16 cellular contexts compared by ENCODE assay signal in genomic region chr13:34833562-34834182, GRCh38.
DNase-seq lines count a peak whose midpoint lies in the region; ATAC-seq, FAIRE-seq and TF ChIP-seq lines count a peak whose summit lies in the region.
"Had no signal": no experiment of that assay in that cellular context is flagged by ENCODE, and none has a peak within 500 bp of the region (broad histone marks: within the 10 kb centered on the region; RNA-seq: fewer than 3 reads in every experiment).

No MANE protein-coding gene starts in this region.

- peak; percentile 33 for ATAC-seq in activated CD4-positive, alpha-beta T cell treated with anti-CD3 and anti-CD28 coated beads for 36 hours
- no peak for ATAC-seq in GM18498 (IDR thresholded peaks at IDR 0.05; ENCODE audit: unreplicated experiment)
- ATAC-seq: naive thymus-derived CD4-positive, alpha-beta T cell had no signal

- CTCF ChIA-PET in activated CD4-positive, alpha-beta T cell treated with anti-CD3 and anti-CD28 coated beads for 36 hours (lab: Charles Lee), result no interaction called here

- peaks cover 8% of the 10 kb centered on the region for H3K27me3 Mint-ChIP-seq in activated CD4-positive, alpha-beta T cell treated with anti-CD3 and anti-CD28 coated beads for 36 hours

- no peak overlapping the region for H3K27ac ChIP-seq in Karpas-422 (ENCODE audit: low read length)

- H3K9me3 ChIP-seq in Karpas-422 (ENCODE audit: low read length), result no peaks in the 10 kb centered on the region

- H3K4me3 Mint-ChIP-seq in activated CD4-positive, alpha-beta T cell treated with anti-CD3 and anti-CD28 coated beads for 36 hours, result no peak overlapping the region
- H3K4me3 Mint-ChIP-seq: naive thymus-derived CD4-positive, alpha-beta T cell had no signal

- no peak for FAIRE-seq in GM19239 (lab: Jason Lieb, UNC)
- FAIRE-seq: kidney had no signal

- H4K20me1 ChIP-seq in Karpas-422 (ENCODE audit: insufficient read depth, low read depth, low read length), result no peaks in the 10 kb centered on the region

- H3K9me3 Mint-ChIP-seq in activated CD4-positive, alpha-beta T cell treated with anti-CD3 and anti-CD28 coated beads for 36 hours (ENCODE audit: low read depth), result peaks cover 2% of the 10 kb centered on the region

- H3K4me1 ChIP-seq in Karpas-422 (ENCODE audit: low read length), result no peaks in the 10 kb centered on the region

- H3K4me1 Mint-ChIP-seq in activated CD4-positive, alpha-beta T cell treated with anti-CD3 and anti-CD28 coated beads for 36 hours, result no peaks in the 10 kb centered on the region
- H3K4me1 Mint-ChIP-seq: naive thymus-derived CD4-positive, alpha-beta T cell had no signal

- no peak overlapping the region for H3K9ac ChIP-seq in Karpas-422 (ENCODE audit: low read length)

- no peaks in the 10 kb centered on the region for H3K27me3 ChIP-seq in Karpas-422 (ENCODE audit: low read length)

- H3K27ac Mint-ChIP-seq in activated CD4-positive, alpha-beta T cell treated with anti-CD3 and anti-CD28 coated beads for 36 hours, result no peak overlapping the region
- H3K27ac Mint-ChIP-seq: naive thymus-derived CD4-positive, alpha-beta T cell had no signal

- H3K36me3 Mint-ChIP-seq in activated CD4-positive, alpha-beta T cell treated with anti-CD3 and anti-CD28 coated beads for 36 hours (ENCODE audit: low read depth), result no peaks in the 10 kb centered on the region
- H3K36me3 Mint-ChIP-seq: naive thymus-derived CD4-positive, alpha-beta T cell had no signal

- peak; percentile 16 for TF ChIP-seq CTCF in choroid plexus epithelial cell (conservative IDR thresholded peaks at IDR 0.05; ENCODE audit: low read depth, low read length)

- no peaks in the 10 kb centered on the region for H3K9me2 ChIP-seq in Karpas-422 (replicated peaks; ENCODE audit: insufficient read depth, low read length)

- no peak overlapping the region for H2AFZ ChIP-seq in Karpas-422 (ENCODE audit: low read length)

- H3K4me2 ChIP-seq in Karpas-422 (ENCODE audit: low read depth, low read length, poor library complexity, severe bottlenecking), result no peak overlapping the region

- H3K36me3 ChIP-seq in Karpas-422 (ENCODE audit: insufficient read depth, low read length), result no peaks in the 10 kb centered on the region

- H3K4me3 ChIP-seq in Karpas-422 (ENCODE audit: low read length), result no peak overlapping the region
- no peak overlapping the region for H3K4me3 ChIP-seq in choroid plexus epithelial cell (ENCODE audit: low read depth, low read length)

- intact Hi-C loops in activated CD4-positive, alpha-beta T cell treated with anti-CD3 and anti-CD28 coated beads for 36 hours (cut with DNase I, micrococcal nuclease), result no loop called here

- POLR2A ChIA-PET in activated CD4-positive, alpha-beta T cell treated with anti-CD3 and anti-CD28 coated beads for 36 hours (lab: Charles Lee), result no interaction called here

- DNase-seq in activated CD4-positive, alpha-beta T cell treated with anti-CD3 and anti-CD28 coated beads for 36 hours, result peak; percentile 21
- DNase-seq in activated CD4-positive, alpha-beta T cell treated with anti-CD3 and anti-CD28 coated beads for 48 hours, result no peak
- DNase-seq in Karpas-422 (peak; percentile 46), choroid plexus epithelial cell (ENCODE audit: low read depth) (peak; percentile 13), renal cortical epithelial cell (ENCODE audit: low read depth) (peak; percentile 68), GM19239 (ENCODE audit: insufficient read length, low spot score) (no peak), NCI-H345 (lab: John Stamatoyannopoulos, UW) (no peak)
- DNase-seq: activated CD4-positive, alpha-beta T cell treated with anti-CD3 and anti-CD28 coated beads, Interleukin-2, amount 50 U/mL, for 4 hours; activated gamma-delta T cell; cerebellar nuclear complex; DND-41; kidney; naive thymus-derived CD4-positive, alpha-beta T cell; NCI-H1417 treated with DMSO at 0.1 percent for 48 hours; T-helper 1 cell had no signal

- H3K79me2 ChIP-seq in Karpas-422 (ENCODE audit: low read length), result no peaks in the 10 kb centered on the region

Comparison
In these comparisons a context has a peak if more than half of its experiments do, and no peak if none do; other contexts are left out.
1. DNase-seq: peak in activated CD4-positive, alpha-beta T cell treated with anti-CD3 and anti-CD28 coated beads for 36 hours (single experiment), Karpas-422 (single experiment), choroid plexus epithelial cell (single experiment) and renal cortical epithelial cell (single experiment); none in activated CD4-positive, alpha-beta T cell treated with anti-CD3 and anti-CD28 coated beads for 48 hours (single experiment), GM19239 (single experiment) and NCI-H345 (single experiment).